35 cellular contexts compared by ENCODE assay signal in the genomic region with DNA sequence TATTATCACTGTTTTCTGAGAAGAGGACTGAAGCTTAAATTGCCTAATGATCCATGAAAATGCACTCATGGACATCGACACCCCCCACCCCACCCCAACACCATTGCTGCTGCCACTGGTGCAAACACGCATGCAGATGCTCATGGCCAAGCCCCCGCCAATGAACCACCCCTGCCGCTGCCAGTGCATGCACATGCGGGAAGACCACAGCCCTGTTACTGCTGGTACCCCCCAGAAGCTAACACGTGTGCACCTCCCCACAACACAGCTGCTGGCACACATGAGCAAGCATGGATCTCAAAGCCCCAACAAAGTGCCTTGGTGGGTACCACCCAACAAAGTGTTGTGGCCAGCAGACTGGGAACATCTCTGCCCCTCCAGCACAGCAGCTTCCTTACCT.
"Had no signal": no experiment of that assay in that cellular context is flagged by ENCODE, and none has a peak within 500 bp of the region (broad histone marks: within the 10 kb centered on the region; RNA-seq: fewer than 3 reads in every experiment).

No MANE protein-coding gene starts in this region.

- H3K9ac ChIP-seq: KMS-11 had no signal

- H3K27ac ChIP-seq: KMS-11 had no signal

- H3K4me2 ChIP-seq: KMS-11 had no signal

- DNase-seq: Karpas-422, Kasumi-1, KG1, MM.1S, MV-4-11, NCI-H1048, NCI-H1092, NCI-H1092 treated with DMSO at 0.1 percent for 48 hours, NCI-H1105, NCI-H1105 treated with DMSO at 0.1 percent for 48 hours, NCI-H1417, NCI-H1417 treated with DMSO at 0.1 percent for 48 hours, NCI-H1436, NCI-H1436 treated with DMSO at 0.1 percent for 48 hours, NCI-H146, NCI-H1694, NCI-H1694 treated with DMSO at 0.1 percent for 48 hours, NCI-H187, NCI-H187 treated with DMSO at 0.1 percent for 48 hours, NCI-H1930, NCI-H2029, NCI-H2029 treated with DMSO at 0.1 percent for 48 hours, NCI-H2081, NCI-H2081 treated with DMSO at 0.1 percent for 48 hours, NCI-H2107, NCI-H2171, NCI-H2171 treated with DMSO at 0.1 percent for 48 hours, NCI-H2227 treated with DMSO at 0.1 percent for 48 hours, NCI-H226, NCI-H345, NCI-H446, NCI-H446 treated with DMSO at 0.1 percent for 48 hours, NCI-H510A, NCI-H510A treated with DMSO at 0.1 percent for 48 hours had no signal
